2 cellular contexts compared by ENCODE assay signal in genomic region chr11:65592840-65593517, GRCh38.
TF ChIP-seq lines count a peak whose summit lies in the region.

No MANE protein-coding gene starts in this region.

TF ChIP-seq in SK-N-SH, 30 proteins besides CTCF, POLR2A, EP300 and RAD21:
- no peak for TF ChIP-seq NFIC (IDR thresholded peaks at IDR 0.05; ENCODE audit: borderline replicate concordance)
- TF ChIP-seq FOSL2 (IDR thresholded peaks at IDR 0.05; ENCODE audit: borderline replicate concordance, low read depth) = no peak
- TF ChIP-seq RFX5 (IDR thresholded peaks at IDR 0.05; ENCODE audit: low read length) = no peak
- no peak for TF ChIP-seq TCF12 (IDR thresholded peaks at IDR 0.05)
- no peak for TF ChIP-seq USF1 (IDR thresholded peaks at IDR 0.05; ENCODE audit: borderline replicate concordance, low read depth)
- TF ChIP-seq FOXJ3 (CRISPR knock-in tag; IDR thresholded peaks at IDR 0.05) = no peak
- no peak for TF ChIP-seq GATA2 (CRISPR knock-in tag; IDR thresholded peaks at IDR 0.05)
- no peak for TF ChIP-seq ELF1 (IDR thresholded peaks at IDR 0.05)
- TF ChIP-seq JUND (IDR thresholded peaks at IDR 0.05) = no peak
- TF ChIP-seq TAF1 (IDR thresholded peaks at IDR 0.05; ENCODE audit: borderline replicate concordance, low read depth, low read length) = no peak
- TF ChIP-seq EZH2phosphoT487 (IDR thresholded peaks at IDR 0.05; ENCODE audit: borderline replicate concordance, low read depth) = no peak
- TF ChIP-seq GABPA (IDR thresholded peaks at IDR 0.05; ENCODE audit: low read depth) = no peak
- TF ChIP-seq SIN3A (IDR thresholded peaks at IDR 0.05; ENCODE audit: borderline replicate concordance, low read depth, low read length) = no peak
- TF ChIP-seq ZBTB33 (IDR thresholded peaks at IDR 0.05; ENCODE audit: borderline replicate concordance, low read depth) = no peak
- TF ChIP-seq IRF3 (IDR thresholded peaks at IDR 0.05; ENCODE audit: low read depth, low read length) = no peak
- no peak for TF ChIP-seq RXRA (IDR thresholded peaks at IDR 0.05; ENCODE audit: borderline replicate concordance, low read depth)
- no peak for TF ChIP-seq FOXM1 (IDR thresholded peaks at IDR 0.05; ENCODE audit: low read depth)
- no peak for TF ChIP-seq MXI1 (IDR thresholded peaks at IDR 0.05; ENCODE audit: low read depth, low read length)
- TF ChIP-seq MAX (IDR thresholded peaks at IDR 0.05; ENCODE audit: low read depth) = no peak

TF ChIP-seq in SK-N-SH treated with all-trans-retinoic acid at 6 μM for 48 hours, 23 proteins besides CTCF, POLR2A, EP300 and RAD21:
- no peak for TF ChIP-seq CREB5 (CRISPR knock-in tag; IDR thresholded peaks at IDR 0.05; ENCODE audit: low read depth)
- no peak for TF ChIP-seq PATZ1 (CRISPR knock-in tag; IDR thresholded peaks at IDR 0.05; ENCODE audit: borderline replicate concordance)
- no peak for TF ChIP-seq ZFP3 (CRISPR knock-in tag; IDR thresholded peaks at IDR 0.05)
TF ChIP-seq in SK-N-SH treated with all-trans-retinoic acid at 6 μM for 48 hours: peak in this region for 0.
